Comparison of ENCODE assay signal across 27 cellular contexts in the genomic region with DNA sequence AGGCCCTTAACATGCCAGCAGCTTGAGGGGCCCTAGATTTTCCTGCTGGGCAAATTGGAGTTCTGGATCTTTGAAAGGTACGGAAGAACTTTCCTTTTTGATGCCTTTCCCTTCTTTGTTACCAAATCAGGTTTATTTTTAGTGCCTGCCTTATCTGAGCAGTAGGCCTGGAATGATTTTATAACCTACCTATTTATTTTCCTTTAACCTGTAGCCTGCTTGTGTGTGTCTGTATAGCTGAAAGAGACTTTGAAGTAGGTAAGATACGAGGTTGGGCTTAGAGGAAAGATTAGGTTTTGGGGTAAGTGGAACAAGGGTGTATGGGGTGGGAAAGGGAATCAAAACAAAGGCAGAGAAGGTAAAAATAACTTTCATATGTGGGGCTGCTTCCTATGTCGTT.
"Had no signal": no experiment of that assay in that cellular context is flagged by ENCODE, and none has a peak within 500 bp of the region (broad histone marks: within the 10 kb centered on the region; RNA-seq: fewer than 3 reads in every experiment).

No MANE protein-coding gene starts in this region.

- ATAC-seq: activated CD4-positive, CD25-positive, alpha-beta regulatory T cell treated with anti-CD3 and anti-CD28 coated beads, Interleukin-2, amount 50 U/mL, for 24 hours; activated CD8-positive, alpha-beta T cell treated with anti-CD3 and anti-CD28 coated beads for 36 hours; activated naive CD4-positive, alpha-beta T cell treated with anti-CD3 and anti-CD28 coated beads, Interleukin-2, amount 50 U/mL, for 72 hours; activated T-cell treated with anti-CD3 and anti-CD28 coated beads, Interleukin-2, amount 50 U/mL, for 4 hours; effector memory CD8-positive, alpha-beta T cell; foreskin keratinocyte; gastrocnemius medialis; T-helper 17 cell had no signal

- H3K9me3 ChIP-seq: ascending aorta, breast epithelium, esophagus muscularis mucosa, gastrocnemius medialis had no signal

- H3K27me3 ChIP-seq: ascending aorta, breast epithelium, esophagus muscularis mucosa, foreskin keratinocyte, gastrocnemius medialis had no signal

- H3K4me1 ChIP-seq: breast epithelium, gastrocnemius medialis had no signal

- H3K27ac ChIP-seq: ascending aorta, breast epithelium, esophagus muscularis mucosa, foreskin keratinocyte, gastrocnemius medialis, WERI-Rb-1 had no signal

- H3K36me3 ChIP-seq: ascending aorta, breast epithelium, esophagus muscularis mucosa, gastrocnemius medialis, WERI-Rb-1 had no signal

- H3K4me3 ChIP-seq: ascending aorta, breast epithelium, esophagus muscularis mucosa, gastrocnemius medialis had no signal

- DNase-seq: activated B cell treated with CpG ODN at 0.5 μM for 24 hours; activated CD4-positive, alpha-beta T cell treated with anti-CD3 and anti-CD28 coated beads for 48 hours; activated CD4-positive, alpha-beta T cell treated with anti-CD3 and anti-CD28 coated beads, Interleukin-2, amount 50 U/mL, for 1 hour; activated CD4-positive, alpha-beta T cell treated with anti-CD3 and anti-CD28 coated beads, Interleukin-2, amount 50 U/mL, for 48 hours; activated CD8-positive, alpha-beta memory T cell treated with anti-CD3 and anti-CD28 coated beads for 24 hours; activated CD8-positive, alpha-beta T cell treated with anti-CD3 and anti-CD28 coated beads for 36 hours; activated effector memory CD4-positive, alpha-beta T cell treated with anti-CD3 and anti-CD28 coated beads, Interleukin-2, amount 50 U/mL, for 16 hours; activated naive CD4-positive, alpha-beta T cell; activated naive CD4-positive, alpha-beta T cell treated with anti-CD3 and anti-CD28 coated beads, Interleukin-2, amount 10 ng/mL, durations not matched to agents 7 days and 5 days; activated naive CD8-positive, alpha-beta T cell treated with anti-CD3 and anti-CD28 coated beads, Interleukin-2, amount 10 ng/mL, durations not matched to agents 7 days and 5 days; activated T-cell treated with anti-CD3 and anti-CD28 coated beads, Interleukin-2, amount 50 U/mL, for 4 hours; cortex of kidney; dermis blood vessel endothelial cell; effector CD4-positive, alpha-beta T cell; effector memory CD8-positive, alpha-beta T cell; erythroblast; foreskin keratinocyte; gastrocnemius medialis; T-helper 1 cell; T-helper 17 cell; T1000; WERI-Rb-1 had no signal
